9 cellular contexts compared by ENCODE assay signal in the genomic region with DNA sequence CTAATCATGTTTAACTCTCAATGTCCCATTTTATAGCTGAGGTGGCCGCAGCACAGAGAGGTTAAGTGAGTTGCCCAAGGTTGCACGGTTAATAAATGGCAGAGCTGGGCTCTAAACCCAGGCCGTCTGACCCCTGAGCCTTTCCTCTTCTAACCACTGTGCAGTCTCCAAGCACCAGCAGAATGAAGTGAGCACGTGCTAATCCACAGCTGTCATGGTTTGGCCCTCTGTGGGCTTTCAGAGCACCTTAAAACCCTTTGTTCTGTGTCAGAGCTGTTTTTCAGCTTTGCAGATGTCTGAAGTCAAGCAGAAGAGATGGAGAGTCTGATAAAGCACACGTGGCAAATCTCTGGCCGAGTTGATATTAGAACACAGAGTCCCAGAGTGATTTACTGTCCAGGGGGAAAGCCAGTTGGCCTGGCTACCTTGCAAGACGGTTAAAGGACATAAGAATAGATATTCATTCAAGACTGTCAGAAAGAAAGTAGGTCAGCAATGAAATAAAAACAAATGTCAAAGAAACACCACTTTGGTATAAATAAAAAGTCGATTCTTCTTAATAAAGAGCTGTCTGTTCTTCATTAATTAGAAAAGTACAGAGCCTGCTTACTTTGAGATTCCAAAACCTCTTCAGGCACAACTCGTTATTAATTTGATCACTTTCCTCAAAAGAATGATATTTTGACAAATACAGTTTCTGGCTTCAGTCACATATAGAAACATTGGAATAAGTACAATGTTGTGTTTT.
A peak's percentile ranks its signal among the peaks of the same experiment; 100 is the strongest.
DNase-seq lines count a peak whose midpoint lies in the region; ATAC-seq and TF ChIP-seq lines count a peak whose summit lies in the region.
"Had no signal": no experiment of that assay in that cellular context is flagged by ENCODE, and none has a peak within 500 bp of the region (broad histone marks: within the 10 kb centered on the region; RNA-seq: fewer than 3 reads in every experiment).

No MANE protein-coding gene starts in this region.

- 8 to 12% methylated on average over 8 to 9 of the region's 9 CpGs for WGBS in gastroesophageal sphincter (ENCODE audit: low coverage in 1 of 2), 2 donors

- no peaks in the 10 kb centered on the region; a peak in 1 of 22 replicates for H3K36me3 ChIP-seq in BLaER1 treated with 17β-estradiol and CSF1 and Interleukin-3, amounts not matched to agents 10 nM and 100 nM
- H3K36me3 ChIP-seq in KOPT-K1 (ENCODE audit: insufficient read depth, low read length) (no peaks in the 10 kb centered on the region), gastroesophageal sphincter (no peaks in the 10 kb centered on the region), rectal smooth muscle tissue (ENCODE audit: control insufficient read depth, insufficient read depth, low read length) (no peaks in the 10 kb centered on the region)

- peak overlapping the region in 4 of 11 experiments; percentile 0 to 38 (median 10); a peak in 5 of 22 replicates for H3K27ac ChIP-seq in BLaER1 treated with 17β-estradiol and CSF1 and Interleukin-3, amounts not matched to agents 10 nM and 100 nM
- peak overlapping the region; percentile 39 for H3K27ac ChIP-seq in KOPT-K1 (ENCODE audit: low read depth, low read length, poor library complexity, severe bottlenecking)
- H3K27ac ChIP-seq in gastroesophageal sphincter = peak overlapping the region; percentile 78 to 87 (median 79)
- peak overlapping the region; percentile 80 for H3K27ac ChIP-seq in rectal smooth muscle tissue (ENCODE audit: low read depth, low read length)

- peak overlapping the region; percentile 73 for H3K4me3 Mint-ChIP-seq in activated T-helper 17 cell treated with anti-CD3 and anti-CD28 coated beads, Interleukin-2, amount 50 U/mL, for 72 hours
- H3K4me3 Mint-ChIP-seq: dendritic cell treated with granulocyte-macrophage colony-stimulating factor and Interleukin-4, amounts not matched to agents 40 ng/mL and 50 ng/mL, for 4 days had no signal

- no peak overlapping the region for H3K4me3 ChIP-seq in BLaER1 treated with 17β-estradiol and CSF1 and Interleukin-3, amounts not matched to agents 10 nM and 100 nM
- no peak overlapping the region for H3K4me3 ChIP-seq in gastroesophageal sphincter
- H3K4me3 ChIP-seq in rectal smooth muscle tissue (ENCODE audit: low read length) = no peak overlapping the region

- no peaks in the 10 kb centered on the region for H3K27me3 ChIP-seq in BLaER1 treated with 17β-estradiol and CSF1 and Interleukin-3, amounts not matched to agents 10 nM and 100 nM
- H3K27me3 ChIP-seq in gastroesophageal sphincter = no peaks in the 10 kb centered on the region
- no peaks in the 10 kb centered on the region for H3K27me3 ChIP-seq in rectal smooth muscle tissue (ENCODE audit: control insufficient read depth, insufficient read depth, low read length)

- no peak for TF ChIP-seq CTCF in gastroesophageal sphincter (IDR thresholded peaks at IDR 0.05)

- no peaks in the 10 kb centered on the region for H3K9me3 Mint-ChIP-seq in activated T-helper 17 cell treated with anti-CD3 and anti-CD28 coated beads, Interleukin-2, amount 50 U/mL, for 72 hours
- H3K9me3 Mint-ChIP-seq: dendritic cell treated with granulocyte-macrophage colony-stimulating factor and Interleukin-4, amounts not matched to agents 40 ng/mL and 50 ng/mL, for 4 days had no signal

- peak overlapping the region; percentile 31 to 62 (median 47); a peak in 20 of 22 replicates for H3K4me2 ChIP-seq in BLaER1 treated with 17β-estradiol and CSF1 and Interleukin-3, amounts not matched to agents 10 nM and 100 nM

- peaks cover 67% of the 10 kb centered on the region for H3K36me3 Mint-ChIP-seq in activated T-helper 17 cell treated with anti-CD3 and anti-CD28 coated beads, Interleukin-2, amount 50 U/mL, for 72 hours (ENCODE audit: low read depth)

- no peak for DNase-seq in midbrain (lab: John Stamatoyannopoulos, UW)
- no peak for DNase-seq in NCI-H1930 (lab: John Stamatoyannopoulos, UW)
- no peak for DNase-seq in NCI-H2196 (lab: John Stamatoyannopoulos, UW; ENCODE audit: unreplicated experiment)

- peak; percentile 39 for ATAC-seq in activated T-helper 17 cell treated with anti-CD3 and anti-CD28 coated beads, Interleukin-2, amount 50 U/mL, for 72 hours (replicated peaks)
- ATAC-seq in gastroesophageal sphincter = peak; percentile 87

- peak overlapping the region; percentile 94 for H3K27ac Mint-ChIP-seq in activated T-helper 17 cell treated with anti-CD3 and anti-CD28 coated beads, Interleukin-2, amount 50 U/mL, for 72 hours
- H3K27ac Mint-ChIP-seq: dendritic cell treated with granulocyte-macrophage colony-stimulating factor and Interleukin-4, amounts not matched to agents 40 ng/mL and 50 ng/mL, for 4 days had no signal

- peak overlapping the region in 1 of 11 experiments; percentile 18; a peak in 1 of 22 replicates for H3K9ac ChIP-seq in BLaER1 treated with 17β-estradiol and CSF1 and Interleukin-3, amounts not matched to agents 10 nM and 100 nM
- no peak overlapping the region for H3K9ac ChIP-seq in rectal smooth muscle tissue (ENCODE audit: low read length)

- peaks cover 23 to 34% (median 31%) of the 10 kb centered on the region in 10 experiments for H3K4me1 ChIP-seq in BLaER1 treated with 17β-estradiol and CSF1 and Interleukin-3, amounts not matched to agents 10 nM and 100 nM
- H3K4me1 ChIP-seq in gastroesophageal sphincter = peaks cover 13 to 57% (median 17%) of the 10 kb centered on the region in 3 donors
- H3K4me1 ChIP-seq in rectal smooth muscle tissue (ENCODE audit: control insufficient read depth, insufficient read depth, low read length) = peaks cover 43% of the 10 kb centered on the region

- no peaks in the 10 kb centered on the region for H3K27me3 Mint-ChIP-seq in activated T-helper 17 cell treated with anti-CD3 and anti-CD28 coated beads, Interleukin-2, amount 50 U/mL, for 72 hours
- H3K27me3 Mint-ChIP-seq: dendritic cell treated with granulocyte-macrophage colony-stimulating factor and Interleukin-4, amounts not matched to agents 40 ng/mL and 50 ng/mL, for 4 days had no signal

- peak; percentile 82 for TF ChIP-seq EP300 in gastroesophageal sphincter (IDR thresholded peaks at IDR 0.05)

- no peak for TF ChIP-seq POLR2A in gastroesophageal sphincter (IDR thresholded peaks at IDR 0.05)

- peaks cover 40% of the 10 kb centered on the region for H3K4me1 Mint-ChIP-seq in activated T-helper 17 cell treated with anti-CD3 and anti-CD28 coated beads, Interleukin-2, amount 50 U/mL, for 72 hours

- no peaks in the 10 kb centered on the region for H4K20me1 ChIP-seq in BLaER1 treated with 17β-estradiol and CSF1 and Interleukin-3, amounts not matched to agents 10 nM and 100 nM

- peaks cover 5 to 15% (median 8%) of the 10 kb centered on the region in 11 experiments; a peak in 16 of 22 replicates for H3K9me3 ChIP-seq in BLaER1 treated with 17β-estradiol and CSF1 and Interleukin-3, amounts not matched to agents 10 nM and 100 nM (replicated peaks in 1 of 11)
- H3K9me3 ChIP-seq in KOPT-K1 (ENCODE audit: insufficient read depth, low read length, poor library complexity, severe bottlenecking) (no peaks in the 10 kb centered on the region), gastroesophageal sphincter (no peaks in the 10 kb centered on the region)
